Comparison of ENCODE assay signal across 8 cellular contexts in the genomic region with DNA sequence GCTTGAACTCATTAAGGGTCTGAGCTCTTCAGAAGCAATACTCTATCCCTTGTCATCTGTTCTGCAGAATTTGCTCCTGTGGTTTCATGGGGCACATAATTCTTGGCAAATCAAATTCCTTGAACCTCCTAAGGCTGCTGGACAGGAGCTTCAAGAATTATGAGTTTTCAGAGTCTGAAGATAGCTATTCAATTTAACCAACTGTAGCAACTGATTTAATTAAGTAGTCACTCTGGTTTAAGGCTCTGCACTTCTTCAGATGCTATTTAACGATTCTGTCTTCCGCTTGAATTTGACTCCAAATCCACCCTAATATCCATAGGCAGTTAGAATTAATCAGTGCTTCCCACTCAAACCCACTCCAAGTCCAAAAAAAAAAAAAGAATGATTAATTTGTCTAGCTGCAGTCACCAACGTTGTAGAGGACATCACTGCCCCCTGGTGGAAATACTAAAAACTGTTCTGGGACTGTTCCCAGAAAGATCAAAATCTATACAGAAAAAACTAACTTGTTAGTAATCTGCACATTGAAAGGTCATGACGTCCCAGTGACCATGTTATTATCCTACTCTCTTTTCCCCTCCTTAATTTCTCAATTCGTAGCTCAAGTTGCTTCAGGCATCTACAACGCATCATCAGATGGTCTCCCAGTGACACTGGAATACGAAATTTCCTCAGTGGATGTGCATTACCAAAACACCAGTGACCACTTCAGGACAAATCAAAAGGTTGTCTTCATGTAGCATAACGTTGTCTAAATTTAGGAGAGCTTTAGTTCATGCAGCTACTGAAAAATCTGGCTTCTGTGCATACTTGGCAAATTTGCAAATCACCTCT.
DNase-seq lines count a peak whose midpoint lies in the region; ATAC-seq and TF ChIP-seq lines count a peak whose summit lies in the region.

No MANE protein-coding gene starts in this region.

- no peak overlapping the region for H3K23ac ChIP-seq in mesendoderm (ENCODE audit: low read length)

- ATAC-seq in HG02642 (IDR thresholded peaks at IDR 0.05; ENCODE audit: poor library complexity, unreplicated experiment): peak; percentile 56
- ATAC-seq in PC-3: no peak

- WGBS in mesendoderm (ENCODE audit: extremely low coverage, insufficient coverage, low lambda C conversion rate): no CpG with 5 or more reads among the region's 8 CpGs
- whole genome bisulfite sequencing in esophagus squamous epithelium, 2 donors: 21 to 25% methylated on average over 8 of the region's 8 CpGs

- H3K36me3 ChIP-seq in PC-3 (ENCODE audit: low read depth, low read length) (no peaks in the 10 kb centered on the region), mesendoderm (ENCODE audit: control insufficient read depth, insufficient read depth, low read length) (no peaks in the 10 kb centered on the region), esophagus squamous epithelium (no peaks in the 10 kb centered on the region)

- peak overlapping the region; percentile 43 for H3K56ac ChIP-seq in mesendoderm (ENCODE audit: low read length)

- no peak overlapping the region for H3K9ac ChIP-seq in PC-3 (ENCODE audit: low read length)
- H3K9ac ChIP-seq in mesendoderm (ENCODE audit: low read length): no peak overlapping the region

- H3K27ac ChIP-seq in PC-3 (ENCODE audit: low read length) (no peak overlapping the region), coronary artery (no peak overlapping the region), mesendoderm (ENCODE audit: low read depth, low read length) (no peak overlapping the region), esophagus squamous epithelium (no peak overlapping the region)

- no peaks in the 10 kb centered on the region for H4K20me1 ChIP-seq in PC-3 (ENCODE audit: low read length)

- H3F3A ChIP-seq in PC-3 (ENCODE audit: low read length, unreplicated experiment): no peaks in the 10 kb centered on the region

- intact Hi-C loops in PC-3 (cut with micrococcal nuclease) (loop anchor here (1.0 to 10.0 kb wide), 5 partner anchors 66 to 608 kb away; no protein-coding TSS in a partner anchor), esophagus squamous epithelium (cut with DNase I) (loop anchor here (10.0 kb wide), 1 partner anchor 128 kb away; no protein-coding TSS in a partner anchor)

- H2BK120ac ChIP-seq in mesendoderm (ENCODE audit: low read depth, low read length): no peak overlapping the region

- BruUV-seq in PC-3 (replicated peaks; lab: Mats Ljungman, UMichigan): no TSS peak

- H3K4ac ChIP-seq in mesendoderm (ENCODE audit: low read depth, low read length): no peak overlapping the region

- no peak overlapping the region for H2AK5ac ChIP-seq in mesendoderm (ENCODE audit: low read length)

- H3K4me3 ChIP-seq in PC-3 (ENCODE audit: low read length) (no peak overlapping the region), coronary artery (no peak overlapping the region), mesendoderm (ENCODE audit: low read length) (no peak overlapping the region), esophagus squamous epithelium (no peak overlapping the region)

- POLR2A ChIA-PET in PC-3 (lab: Charles Lee; ENCODE audit: unreplicated experiment): interaction anchor here (0.7 kb wide), 1 partner anchor 111 kb away, joined by 3 read pairs; no protein-coding TSS in a partner anchor

- H4K8ac ChIP-seq in mesendoderm (ENCODE audit: low read depth, low read length): no peak overlapping the region

- peak; percentile 85 for TF ChIP-seq CTCF in PC-3 (conservative IDR thresholded peaks at IDR 0.05; ENCODE audit: low read depth, low read length)
- peak; percentile 34 for TF ChIP-seq CTCF in coronary artery (IDR thresholded peaks at IDR 0.05)
- TF ChIP-seq CTCF in esophagus squamous epithelium (IDR thresholded peaks at IDR 0.05): peak in 3 of 6 experiments; percentile 30 to 57 (median 35)

- H3K9me3 ChIP-seq in PC-3 (ENCODE audit: low read length) (no peaks in the 10 kb centered on the region), esophagus squamous epithelium (no peaks in the 10 kb centered on the region)

- no peak overlapping the region for H2BK5ac ChIP-seq in mesendoderm (ENCODE audit: low read length)

- no peak for TF ChIP-seq POLR2A in esophagus squamous epithelium (IDR thresholded peaks at IDR 0.05)

- CTCF ChIA-PET in PC-3 (lab: Charles Lee): interaction anchor here (0.6 to 2.7 kb wide), 11 partner anchors 13 to 924 kb away, joined by 3 to 16 read pairs (median 3); no protein-coding TSS in a partner anchor

- H2AFZ ChIP-seq in PC-3 (ENCODE audit: low read length): no peak overlapping the region

- H3K9me2 ChIP-seq in PC-3 (replicated peaks; ENCODE audit: low read length): no peaks in the 10 kb centered on the region

- no peak overlapping the region for H3K4me2 ChIP-seq in PC-3 (ENCODE audit: low read length)
- no peak overlapping the region for H3K4me2 ChIP-seq in mesendoderm (ENCODE audit: low read length)

- no peak overlapping the region for H4K5ac ChIP-seq in mesendoderm (ENCODE audit: low read length)

- H3K18ac ChIP-seq in mesendoderm (ENCODE audit: low read length): no peak overlapping the region

- DNase-seq in activated T-cell treated with anti-CD3 and anti-CD28 coated beads for 48 hours (ENCODE audit: low read depth) (peak; percentile 3), activated T-cell treated with anti-CD3 and anti-CD28 coated beads for 4 hours (no peak), PC-3 (peak; percentile 67), coronary artery (ENCODE audit: low spot score) (no peak), mesendoderm (peak; percentile 51), NCI-H1436 treated with DMSO at 0.1 percent for 48 hours (lab: John Stamatoyannopoulos, UW) (no peak), esophagus squamous epithelium (lab: John Stamatoyannopoulos, UW) (no peak)

- H3K79me1 ChIP-seq in mesendoderm (ENCODE audit: low read length): no peaks in the 10 kb centered on the region

- no peak overlapping the region for H2BK15ac ChIP-seq in mesendoderm (replicated peaks; ENCODE audit: low read depth)

- H3K4me1 ChIP-seq in PC-3 (ENCODE audit: insufficient read depth, low read length) (no peaks in the 10 kb centered on the region), mesendoderm (ENCODE audit: control insufficient read depth, low read depth, low read length) (no peaks in the 10 kb centered on the region), esophagus squamous epithelium (no peaks in the 10 kb centered on the region)

- H3K79me2 ChIP-seq in PC-3 (ENCODE audit: low read length) (no peaks in the 10 kb centered on the region), mesendoderm (ENCODE audit: control insufficient read depth, insufficient read depth, low read length) (no peaks in the 10 kb centered on the region)

- H3K27me3 ChIP-seq in PC-3 (ENCODE audit: low read length): no peaks in the 10 kb centered on the region
- H3K27me3 ChIP-seq in mesendoderm (ENCODE audit: insufficient read depth, low read length, poor library complexity): no peaks in the 10 kb centered on the region
- H3K27me3 ChIP-seq in esophagus squamous epithelium: peaks cover 0 to 4% (median 0%) of the 10 kb centered on the region in 4 donors

Comparison
In these comparisons a context has a peak if more than half of its experiments do, and no peak if none do; other contexts are left out.
1. DNase-seq: peak in activated T-cell treated with anti-CD3 and anti-CD28 coated beads for 48 hours (single experiment), PC-3 (single experiment) and mesendoderm (single experiment); none in activated T-cell treated with anti-CD3 and anti-CD28 coated beads for 4 hours (single experiment), coronary artery (single experiment), NCI-H1436 treated with DMSO at 0.1 percent for 48 hours (single experiment) and esophagus squamous epithelium (single experiment).